10 cellular contexts compared by ENCODE assay signal in genomic region chr19:10110972-10111317, GRCh38. TPM values are rescaled to one million over a fixed set of nuclear protein-coding genes. Genes with fewer than 3 reads are reported as not detected.
A peak's percentile ranks its signal among the peaks of the same experiment; 100 is the strongest.
DNase-seq lines count a peak whose midpoint lies in the region; ATAC-seq and TF ChIP-seq lines count a peak whose summit lies in the region.
"Had no signal": no experiment of that assay in that cellular context is flagged by ENCODE, and none has a peak within 500 bp of the region (broad histone marks: within the 10 kb centered on the region; RNA-seq: fewer than 3 reads in every experiment).

No MANE protein-coding gene starts in this region.

- H3K4me1 Mint-ChIP-seq in Calu3 (ENCODE audit: low read depth, unreplicated experiment): peaks cover 18% of the 10 kb centered on the region
- H3K4me1 Mint-ChIP-seq in endothelial cell (ENCODE audit: unreplicated experiment): peaks cover 10% of the 10 kb centered on the region

- no peak overlapping the region for H3K27ac ChIP-seq in Panc1 (ENCODE audit: low read length)
- H3K27ac ChIP-seq: gastroesophageal sphincter, sigmoid colon, thoracic aorta had no signal

- no peaks in the 10 kb centered on the region for H3K27me3 ChIP-seq in Panc1 (ENCODE audit: control insufficient read depth, insufficient read depth, low read length)
- H3K27me3 ChIP-seq: gastroesophageal sphincter, sigmoid colon had no signal

- no peaks in the 10 kb centered on the region for H3K27me3 Mint-ChIP-seq in Calu3 (ENCODE audit: unreplicated experiment)
- peaks cover 20% of the 10 kb centered on the region for H3K27me3 Mint-ChIP-seq in endothelial cell (ENCODE audit: unreplicated experiment)

- no peak for ATAC-seq in Panc1
- ATAC-seq: gastroesophageal sphincter had no signal

- in situ Hi-C loops in Panc1 (cut with HindIII; ENCODE audit: low pct_unique_long_range_greater_than_20kb, low sequenced_read_pairs): no loop called here

- H3K9me3 Mint-ChIP-seq in Calu3 (ENCODE audit: low read depth, unreplicated experiment) (no peaks in the 10 kb centered on the region), endothelial cell (ENCODE audit: unreplicated experiment) (no peaks in the 10 kb centered on the region)

- H3K36me3 Mint-ChIP-seq in Calu3 (ENCODE audit: insufficient read depth, unreplicated experiment) (peaks cover 78% of the 10 kb centered on the region), endothelial cell (ENCODE audit: low read depth, unreplicated experiment) (peaks cover 34% of the 10 kb centered on the region)

- H3K4me3 Mint-ChIP-seq in Calu3 (ENCODE audit: low read depth, unreplicated experiment): no peak overlapping the region
- H3K4me3 Mint-ChIP-seq in endothelial cell (ENCODE audit: unreplicated experiment): peak overlapping the region; percentile 62

- BruUV-seq in Calu3 (replicated peaks; lab: Mats Ljungman, UMichigan) (no TSS peak), Panc1 (replicated peaks; lab: Mats Ljungman, UMichigan) (TSS peak; percentile 65)

- CTCF ChIA-PET in Calu3 (lab: Charles Lee) (no interaction called here), Panc1 (lab: Charles Lee) (no interaction called here)

- POLR2A ChIA-PET in Panc1 (lab: Charles Lee): no interaction called here

- TF ChIP-seq CTCF in Calu3 (IDR thresholded peaks at IDR 0.05; ENCODE audit: unreplicated experiment) (no peak), Panc1 (IDR thresholded peaks at IDR 0.05) (no peak), endothelial cell (IDR thresholded peaks at IDR 0.05; ENCODE audit: unreplicated experiment) (no peak)

- DNase-seq in Calu3 (no peak), Panc1 (ENCODE audit: low read depth, low spot score) (no peak), endothelial cell (ENCODE audit: low spot score) (no peak), NCI-H446 treated with DMSO at 0.1 percent for 48 hours (lab: John Stamatoyannopoulos, UW) (no peak), DMS79 treated with DMSO at 0.1 percent for 48 hours (lab: John Stamatoyannopoulos, UW) (no peak)
- no peak for DNase-seq in activated effector memory CD4-positive, alpha-beta T cell treated with anti-CD3 and anti-CD28 coated beads, Interleukin-2, amount 50 U/mL, for 16 hours
- DNase-seq: activated CD4-positive, alpha-beta T cell treated with anti-CD3 and anti-CD28 coated beads, Interleukin-2, amount 50 U/mL, for 4 hours; sigmoid colon had no signal

- peaks cover 14% of the 10 kb centered on the region for H3K36me3 ChIP-seq in Panc1 (ENCODE audit: control insufficient read depth, insufficient read depth, low read length)

- intact Hi-C loops in Calu3 (cut with micrococcal nuclease; ENCODE audit: unreplicated experiment): loop anchor here (5.0 kb wide), 1 partner anchor 79 kb away; no protein-coding TSS in a partner anchor
- intact Hi-C loops in Panc1 (cut with micrococcal nuclease; ENCODE audit: unreplicated experiment): no loop called here

- peaks cover 8% of the 10 kb centered on the region for H3K4me1 ChIP-seq in Panc1 (ENCODE audit: control insufficient read depth, insufficient read depth, low read length)

- H3K4me3 ChIP-seq in Panc1 (ENCODE audit: low read depth in 2 of 2, low read length in 2 of 2): no peak overlapping the region
- H3K4me3 ChIP-seq: gastroesophageal sphincter, sigmoid colon, thoracic aorta had no signal

- H3K27ac Mint-ChIP-seq in Calu3 (ENCODE audit: unreplicated experiment) (peak overlapping the region; percentile 77), endothelial cell (ENCODE audit: unreplicated experiment) (no peak overlapping the region)

- H3K9me3 ChIP-seq in Panc1 (ENCODE audit: control insufficient read depth, insufficient read depth, low read depth, low read length): no peaks in the 10 kb centered on the region
- H3K9me3 ChIP-seq: gastroesophageal sphincter, sigmoid colon, thoracic aorta had no signal

RNA-seq across cellular contexts. Expression of gene P2RY11, which starts 0.5 kb away (rescaled TPM):
- total RNA-seq in Calu3 (2022) (20.7 and 25.2 TPM in 2 replicates), Panc1 (2021; ENCODE audit: unreplicated experiment) (12.5 TPM), endothelial cell (ENCODE audit: unreplicated experiment) (16.3 TPM)
- 18.5 TPM for polyA plus RNA-seq in Panc1 (2012; ENCODE audit: insufficient read length)

RNA-seq across cellular contexts. Expression of gene PPAN, which starts 4.8 kb away (rescaled TPM):
- 52.2 and 56.4 TPM in 2 replicates for total RNA-seq in Calu3 (2022)
- total RNA-seq in Panc1 (2021; ENCODE audit: unreplicated experiment): 63.3 TPM
- 72.0 TPM for polyA plus RNA-seq in Panc1 (2012; ENCODE audit: insufficient read length)
- total RNA-seq in endothelial cell (ENCODE audit: unreplicated experiment): 39.6 TPM

RNA-seq across cellular contexts. Expression of gene ANGPTL6, which starts 8.5 kb away (rescaled TPM):
- total RNA-seq in Calu3 (2022) (0.59 and 1.2 TPM in 2 replicates), Panc1 (2021; ENCODE audit: unreplicated experiment) (0.74 TPM), endothelial cell (ENCODE audit: unreplicated experiment) (0.36 TPM)
- 0.87 TPM for polyA plus RNA-seq in Panc1 (2012; ENCODE audit: insufficient read length)
- total RNA-seq: gastroesophageal sphincter, sigmoid colon, thoracic aorta had no signal

RNA-seq across cellular contexts. Expression of gene EIF3G, which starts 8.8 kb away (rescaled TPM):
- total RNA-seq in Calu3 (2022): 143 and 149 TPM in 2 replicates
- total RNA-seq in Panc1 (2021; ENCODE audit: unreplicated experiment): 233 TPM
- 320 TPM for polyA plus RNA-seq in Panc1 (2012; ENCODE audit: insufficient read length)
- total RNA-seq in endothelial cell (ENCODE audit: unreplicated experiment): 286 TPM

RNA-seq across cellular contexts. Expression of gene SHFL, which starts 24.8 kb away (rescaled TPM):
- total RNA-seq in Calu3 (2022) (37.3 and 61.5 TPM in 2 replicates), Panc1 (2021; ENCODE audit: unreplicated experiment) (17.4 TPM), endothelial cell (ENCODE audit: unreplicated experiment) (9.2 TPM)
- 21.7 TPM for polyA plus RNA-seq in Panc1 (2012; ENCODE audit: insufficient read length)
